16 cellular contexts compared by ENCODE assay signal in genomic region chr20:17576215-17576614, GRCh38. TPM values are rescaled to one million over a fixed set of nuclear protein-coding genes. Genes with fewer than 3 reads are reported as not detected.
DNase-seq lines count a peak whose midpoint lies in the region; TF ChIP-seq lines count a peak whose summit lies in the region.
"Had no signal": no experiment of that assay in that cellular context is flagged by ENCODE, and none has a peak within 500 bp of the region (broad histone marks: within the 10 kb centered on the region; RNA-seq: fewer than 3 reads in every experiment).

No MANE protein-coding gene starts in this region.

- TF ChIP-seq CTCF in Loucy (conservative IDR thresholded peaks at IDR 0.05; ENCODE audit: low read length) (no peak), chondrocyte (IDR thresholded peaks at IDR 0.05) (no peak), progenitor cell of endocrine pancreas (IDR thresholded peaks at IDR 0.05; ENCODE audit: unreplicated experiment) (no peak), transverse colon (IDR thresholded peaks at IDR 0.05) (no peak)

- DNase-seq in chondrocyte (ENCODE audit: low spot score) (no peak), progenitor cell of endocrine pancreas (ENCODE audit: low spot score, unreplicated experiment) (no peak), transverse colon (no peak), GF-D8 (lab: John Stamatoyannopoulos, UW) (no peak)
- DNase-seq in NK-92 treated with Interleukin-12 subunit alpha and Interleukin-12 subunit beta, amount 100 ng/mL, for 24 hours (lab: John Stamatoyannopoulos, UW), result no peak
- DNase-seq in activated T-helper 2 cell treated with anti-CD3 and anti-CD28 coated beads, Interferon-gamma antibody, Interleukin-2, Interleukin-4, amounts not matched to agents 10 μg/mL and 5 μg/mL and 100 μg/mL, durations not matched to agents 14 hours and 24 hours and 36 hours (ENCODE audit: low spot score), result no peak
- DNase-seq: CD4-positive, CD25-positive, alpha-beta regulatory T cell; COR-L47; DMS79; H7; Karpas-422; NCI-H1694 treated with DMSO at 0.1 percent for 48 hours; NCI-H446 treated with DMSO at 0.1 percent for 48 hours; NCI-H526 treated with DMSO at 0.1 percent for 48 hours; Right ventricle myocardium superior had no signal

- no peak for TF ChIP-seq EP300 in transverse colon (IDR thresholded peaks at IDR 0.05; ENCODE audit: low read depth)

- intact Hi-C loops in transverse colon (cut with DNase I; ENCODE audit: low total_unique reads), result no loop called here
- intact Hi-C loops in activated T-helper 2 cell treated with anti-CD3 and anti-CD28 coated beads, Interferon-gamma antibody, Interleukin-2, Interleukin-4, amounts not matched to agents 10 μg/mL and 5 μg/mL and 100 μg/mL, durations not matched to agents 14 hours and 24 hours and 36 hours (cut with micrococcal nuclease), result no loop called here

- H3K4me3 ChIP-seq in Loucy (ENCODE audit: low read length, poor library complexity, severe bottlenecking), result no peak overlapping the region
- H3K4me3 ChIP-seq in transverse colon, result no peak overlapping the region

- in situ Hi-C loops in transverse colon (cut with MboI; ENCODE audit: low pct_ligation_motif_present in 1 of 4, low pct_unique_long_range_greater_than_20kb in 1 of 4, low sequenced_read_pairs in 3 of 4), result no loop called here

- H3K9me3 ChIP-seq in Loucy (ENCODE audit: insufficient read depth, low read depth, low read length) (no peaks in the 10 kb centered on the region), transverse colon (no peaks in the 10 kb centered on the region)

- no peaks in the 10 kb centered on the region for H3K9me2 ChIP-seq in Loucy (replicated peaks; ENCODE audit: low read depth, low read length)

- peaks cover 82% of the 10 kb centered on the region for H4K20me1 ChIP-seq in Loucy (ENCODE audit: insufficient read depth, low read length, poor library complexity, severe bottlenecking)

- no peak for TF ChIP-seq POLR2A in transverse colon (IDR thresholded peaks at IDR 0.05)

- H3K36me3 ChIP-seq in Loucy (ENCODE audit: insufficient read depth, low read length) (no peaks in the 10 kb centered on the region), transverse colon (no peaks in the 10 kb centered on the region)

- no peak overlapping the region for H2AFZ ChIP-seq in Loucy (ENCODE audit: low read length)

- peaks cover 92% of the 10 kb centered on the region for H3K79me2 ChIP-seq in Loucy (ENCODE audit: insufficient read depth, low read length)

- peak overlapping the region in 3 of 4 donors; percentile 58 to 100 (median 98) for H3K27ac ChIP-seq in transverse colon

- H3K27me3 ChIP-seq in Loucy (ENCODE audit: insufficient read depth, low read length, poor library complexity, severe bottlenecking), result no peaks in the 10 kb centered on the region
- no peaks in the 10 kb centered on the region for H3K27me3 ChIP-seq in transverse colon

- peaks cover 37% of the 10 kb centered on the region for H3K36me3 Mint-ChIP-seq in chondrocyte (ENCODE audit: low read depth)
- peaks cover 4% of the 10 kb centered on the region for H3K36me3 Mint-ChIP-seq in progenitor cell of endocrine pancreas (ENCODE audit: insufficient read depth)
- peaks cover 10% of the 10 kb centered on the region for H3K36me3 Mint-ChIP-seq in activated T-helper 2 cell treated with anti-CD3 and anti-CD28 coated beads, Interferon-gamma antibody, Interleukin-2, Interleukin-4, amounts not matched to agents 10 μg/mL and 5 μg/mL and 100 μg/mL, durations not matched to agents 14 hours and 24 hours and 36 hours (ENCODE audit: low read depth)

- peak overlapping the region; percentile 7 for H3K9ac ChIP-seq in Loucy (ENCODE audit: low read depth, low read length, poor library complexity, severe bottlenecking)

- H3K9me3 Mint-ChIP-seq in chondrocyte (ENCODE audit: low read depth), result no peaks in the 10 kb centered on the region
- H3K9me3 Mint-ChIP-seq in progenitor cell of endocrine pancreas (ENCODE audit: low read depth), result no peaks in the 10 kb centered on the region
- H3K9me3 Mint-ChIP-seq in activated T-helper 2 cell treated with anti-CD3 and anti-CD28 coated beads, Interferon-gamma antibody, Interleukin-2, Interleukin-4, amounts not matched to agents 10 μg/mL and 5 μg/mL and 100 μg/mL, durations not matched to agents 14 hours and 24 hours and 36 hours, result no peaks in the 10 kb centered on the region

- H3K4me3 Mint-ChIP-seq in chondrocyte (ENCODE audit: unreplicated experiment) (peak overlapping the region; percentile 86), progenitor cell of endocrine pancreas (ENCODE audit: low read depth) (no peak overlapping the region)
- no peak overlapping the region for H3K4me3 Mint-ChIP-seq in activated T-helper 2 cell treated with anti-CD3 and anti-CD28 coated beads, Interferon-gamma antibody, Interleukin-2, Interleukin-4, amounts not matched to agents 10 μg/mL and 5 μg/mL and 100 μg/mL, durations not matched to agents 14 hours and 24 hours and 36 hours (ENCODE audit: low read depth)

- H3K27me3 Mint-ChIP-seq in chondrocyte (ENCODE audit: low read depth) (no peaks in the 10 kb centered on the region), progenitor cell of endocrine pancreas (no peaks in the 10 kb centered on the region)
- no peaks in the 10 kb centered on the region for H3K27me3 Mint-ChIP-seq in activated T-helper 2 cell treated with anti-CD3 and anti-CD28 coated beads, Interferon-gamma antibody, Interleukin-2, Interleukin-4, amounts not matched to agents 10 μg/mL and 5 μg/mL and 100 μg/mL, durations not matched to agents 14 hours and 24 hours and 36 hours (ENCODE audit: low read depth)

- peak overlapping the region; percentile 41 for H3K4me2 ChIP-seq in Loucy (ENCODE audit: low read depth, low read length, poor library complexity, severe bottlenecking)

- H3F3A ChIP-seq in Loucy (ENCODE audit: low read depth), result no peaks in the 10 kb centered on the region

- H3K4me1 Mint-ChIP-seq in chondrocyte (ENCODE audit: low read depth), result peaks cover 82% of the 10 kb centered on the region
- H3K4me1 Mint-ChIP-seq in progenitor cell of endocrine pancreas (ENCODE audit: low read depth), result peaks cover 37% of the 10 kb centered on the region
- H3K4me1 Mint-ChIP-seq in activated T-helper 2 cell treated with anti-CD3 and anti-CD28 coated beads, Interferon-gamma antibody, Interleukin-2, Interleukin-4, amounts not matched to agents 10 μg/mL and 5 μg/mL and 100 μg/mL, durations not matched to agents 14 hours and 24 hours and 36 hours (ENCODE audit: low read depth), result peaks cover 24% of the 10 kb centered on the region

- WGBS in transverse colon (ENCODE audit: low coverage in 1 of 2), 2 donors, result 53 to 71% methylated on average over 7 to 8 of the region's 8 CpGs

- H3K4me1 ChIP-seq in Loucy (ENCODE audit: insufficient read depth, low read length, poor library complexity, severe bottlenecking), result peaks cover 44% of the 10 kb centered on the region
- peaks cover 14 to 84% (median 48%) of the 10 kb centered on the region in 4 donors for H3K4me1 ChIP-seq in transverse colon

- peak overlapping the region; percentile 85 for H3K27ac Mint-ChIP-seq in chondrocyte (ENCODE audit: unreplicated experiment)
- H3K27ac Mint-ChIP-seq in progenitor cell of endocrine pancreas, result peak overlapping the region; percentile 16
- H3K27ac Mint-ChIP-seq in activated T-helper 2 cell treated with anti-CD3 and anti-CD28 coated beads, Interferon-gamma antibody, Interleukin-2, Interleukin-4, amounts not matched to agents 10 μg/mL and 5 μg/mL and 100 μg/mL, durations not matched to agents 14 hours and 24 hours and 36 hours, result no peak overlapping the region
- H3K27ac Mint-ChIP-seq: CD4-positive, CD25-positive, alpha-beta regulatory T cell had no signal

RNA-seq across cellular contexts. Expression of gene DSTN, which starts 6.3 kb away (rescaled TPM):
- total RNA-seq in chondrocyte (878 to 1,290 TPM (median 1,265 TPM) in 3 replicates), progenitor cell of endocrine pancreas (199 and 201 TPM in 2 replicates), transverse colon (100 to 1,000 TPM; 280 to 589 (median 373) TPM)
- 61.2 and 64.3 TPM in 2 replicates for total RNA-seq in activated T-helper 2 cell treated with anti-CD3 and anti-CD28 coated beads, Interferon-gamma antibody, Interleukin-2, Interleukin-4, amounts not matched to agents 10 μg/mL and 5 μg/mL and 100 μg/mL, durations not matched to agents 14 hours and 24 hours and 36 hours

RNA-seq across cellular contexts. Expression of gene BFSP1, which starts 45.0 kb away (rescaled TPM):
- total RNA-seq in chondrocyte (9.6 to 14.4 TPM (median 11.7 TPM) in 3 replicates), progenitor cell of endocrine pancreas (4.2 and 4.8 TPM in 2 replicates), transverse colon (under 1 TPM in 3 of 4 donors, not detected in 1; 0.75 to 1.00 (median 0.82) TPM)
- 0.51 and 0.82 TPM in 2 replicates for total RNA-seq in activated T-helper 2 cell treated with anti-CD3 and anti-CD28 coated beads, Interferon-gamma antibody, Interleukin-2, Interleukin-4, amounts not matched to agents 10 μg/mL and 5 μg/mL and 100 μg/mL, durations not matched to agents 14 hours and 24 hours and 36 hours
